In genomic region chr14:64253672-64254071, GRCh38 we compare ENCODE assay signal across 23 cellular contexts. TPM values are rescaled to one million over a fixed set of nuclear protein-coding genes. Genes with fewer than 3 reads are reported as not detected.
DNase-seq lines count a peak whose midpoint lies in the region; ATAC-seq, FAIRE-seq and TF ChIP-seq lines count a peak whose summit lies in the region.
"Had no signal": no experiment of that assay in that cellular context is flagged by ENCODE, and none has a peak within 500 bp of the region (broad histone marks: within the 10 kb centered on the region; RNA-seq: fewer than 3 reads in every experiment).

No MANE protein-coding gene starts in this region.

- peaks cover 4% of the 10 kb centered on the region; the same call in 1 of the 2 replicates for H3K9me2 ChIP-seq in PC-9 (ENCODE audit: insufficient read depth)

- H2AFZ ChIP-seq in PC-9 = peak overlapping the region; percentile 41; the same call in 1 of the 2 replicates

- no peaks in the 10 kb centered on the region for H3F3A ChIP-seq in PC-9 (ENCODE audit: insufficient read depth, low read depth)

- no peak overlapping the region for H3K4me2 ChIP-seq in PC-9

- H3K27ac ChIP-seq in PC-9 (no peak overlapping the region), small intestine (ENCODE audit: low read depth in 1 of 2, low read length in 1 of 2) (no peak overlapping the region)
- H3K27ac ChIP-seq: vagina had no signal

- H3K4me3 ChIP-seq in PC-9 (no peak overlapping the region), choroid plexus epithelial cell (ENCODE audit: low read depth, low read length) (no peak overlapping the region), small intestine (ENCODE audit: low read depth in 1 of 2, low read length in 2 of 2) (no peak overlapping the region)
- H3K4me3 ChIP-seq: lung, vagina had no signal

- H3K79me2 ChIP-seq in PC-9 (ENCODE audit: low read depth) = no peaks in the 10 kb centered on the region

- no peak for TF ChIP-seq CTCF in PC-9 (conservative IDR thresholded peaks at IDR 0.05)
- no peak for TF ChIP-seq CTCF in choroid plexus epithelial cell (conservative IDR thresholded peaks at IDR 0.05; ENCODE audit: low read depth, low read length)

- POLR2A ChIA-PET in PC-9 (lab: Charles Lee; ENCODE audit: unreplicated experiment) = no interaction called here

- H3K4me1 ChIP-seq in PC-9 (replicated peaks; ENCODE audit: insufficient read depth) (peaks cover 6% of the 10 kb centered on the region; the same call in 1 of the 2 replicates), small intestine (ENCODE audit: control insufficient read depth in 2 of 2, insufficient read depth in 1 of 2, low read depth in 1 of 2, low read length in 1 of 2) (no peaks in the 10 kb centered on the region)
- H3K4me1 ChIP-seq: vagina had no signal

- no peaks in the 10 kb centered on the region for H3K27me3 ChIP-seq in PC-9 (ENCODE audit: insufficient read depth, low read depth)
- no peaks in the 10 kb centered on the region for H3K27me3 ChIP-seq in small intestine (ENCODE audit: control insufficient read depth in 2 of 2, insufficient read depth in 2 of 2, low read length in 2 of 2)
- H3K27me3 ChIP-seq: vagina had no signal

- no peak for ATAC-seq in GM19455 (IDR thresholded peaks at IDR 0.05; ENCODE audit: unreplicated experiment)
- ATAC-seq: activated naive CD4-positive, alpha-beta T cell treated with anti-CD3 and anti-CD28 coated beads, Interleukin-2, amount 50 U/mL, for 72 hours; effector memory CD8-positive, alpha-beta T cell; HCT116; naive thymus-derived CD8-positive, alpha-beta T cell; stimulated activated naive CD8-positive, alpha-beta T cell treated with anti-CD3 and anti-CD28 coated beads, Interleukin-15, amount 100 ng/mL, for 72 hours had no signal

- no TSS peak for BruUV-seq in PC-9 (replicated peaks; lab: Mats Ljungman, UMichigan)

- no peak for FAIRE-seq in small intestine (lab: Jason Lieb, UNC)

- CTCF ChIA-PET in PC-9 (lab: Charles Lee) = no interaction called here

- H3K36me3 ChIP-seq in PC-9 (ENCODE audit: low read depth) = no peaks in the 10 kb centered on the region
- H3K36me3 ChIP-seq in small intestine (ENCODE audit: control insufficient read depth in 2 of 2, insufficient read depth in 2 of 2, low read length in 2 of 2) = no peaks in the 10 kb centered on the region
- H3K36me3 ChIP-seq: vagina had no signal

- no peaks in the 10 kb centered on the region; the same call in 1 of the 2 replicates for H4K20me1 ChIP-seq in PC-9 (ENCODE audit: insufficient read depth)

- DNase-seq in EL (peak; percentile 74), PC-9 (peak in 1 of 2 experiments; percentile 50), choroid plexus epithelial cell (ENCODE audit: low read depth) (peak; percentile 42), non-pigmented ciliary epithelial cell (ENCODE audit: low read depth) (peak; percentile 28), NCI-H69 (lab: John Stamatoyannopoulos, UW) (no peak), DMS79 (lab: John Stamatoyannopoulos, UW) (no peak), small intestine (no peak)
- DNase-seq: activated CD4-positive, alpha-beta T cell treated with anti-CD3 and anti-CD28 coated beads, Interleukin-2, amount 50 U/mL, for 48 hours; activated T-cell treated with anti-CD3 and anti-CD28 coated beads, Interleukin-2, amount 50 U/mL, for 24 hours; Calu3; caudate nucleus; effector memory CD8-positive, alpha-beta T cell; MM.1S; naive thymus-derived CD8-positive, alpha-beta T cell; NCI-H1930; NCI-H524 treated with DMSO at 0.1 percent for 48 hours; OCI-M1; stimulated activated naive CD8-positive, alpha-beta T cell treated with anti-CD3 and anti-CD28 coated beads, Interleukin-15, amount 100 ng/mL, for 72 hours had no signal

- H3K9me3 ChIP-seq in PC-9 (ENCODE audit: insufficient read depth, low read depth) = no peaks in the 10 kb centered on the region
- H3K9me3 ChIP-seq in small intestine (ENCODE audit: control insufficient read depth, low read depth) = no peaks in the 10 kb centered on the region
- H3K9me3 ChIP-seq: vagina had no signal

- 56 to 69% (median 63%) methylated on average over 3 of the region's 3 CpGs for WGBS in small intestine, 3 donors

- intact Hi-C loops in PC-9 (cut with micrococcal nuclease; ENCODE audit: unreplicated experiment) = no loop called here

RNA-seq across cellular contexts. Expression of gene ESR2, which starts 40.5 kb away (rescaled TPM):
- 0.20 TPM in 1 of 2 replicates, not detected in the other for total RNA-seq in PC-9 (2021)
- under 1 TPM in 1 of 3 donors, not detected in 2; 0.19 TPM for polyA plus RNA-seq in small intestine
- total RNA-seq: Calu3 had no signal

Comparison
In these comparisons a context has a peak if more than half of its experiments do, and no peak if none do; other contexts are left out.
1. DNase-seq: peak in EL (single experiment), choroid plexus epithelial cell (single experiment) and non-pigmented ciliary epithelial cell (single experiment); none in NCI-H69 (single experiment), DMS79 (single experiment) and small intestine (single experiment).